Comparison of ENCODE assay signal across 22 cellular contexts in the genomic region with DNA sequence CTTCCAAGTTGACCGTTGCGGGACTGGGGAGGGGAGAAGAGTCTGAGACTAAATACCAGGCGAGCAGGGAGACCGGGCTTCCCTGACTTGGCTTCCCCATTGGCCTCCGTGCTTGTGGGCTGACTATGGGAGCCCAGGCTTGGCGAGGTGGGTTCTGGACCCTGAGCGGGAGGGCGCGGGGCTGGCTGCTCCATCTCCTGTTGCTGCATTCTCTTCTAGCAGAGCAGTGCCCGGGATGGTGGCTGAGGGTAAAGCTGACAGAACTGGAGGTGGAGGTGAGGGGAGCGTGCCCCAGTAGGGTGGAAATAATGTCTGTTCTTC. TPM values are rescaled to one million over a fixed set of nuclear protein-coding genes. Genes with fewer than 3 reads are reported as not detected.
DNase-seq lines count a peak whose midpoint lies in the region; ATAC-seq and TF ChIP-seq lines count a peak whose summit lies in the region.
"Had no signal": no experiment of that assay in that cellular context is flagged by ENCODE, and none has a peak within 500 bp of the region (broad histone marks: within the 10 kb centered on the region; RNA-seq: fewer than 3 reads in every experiment).

No MANE protein-coding gene starts in this region.

- DNase-seq in lower lobe of right lung (peak; percentile 37), C1 segment of cervical spinal cord (lab: John Stamatoyannopoulos, UW) (no peak), dedifferentiated amniotic fluid mesenchymal stem cell (ENCODE audit: extremely low spot score) (no peak), cortex of kidney (lab: John Stamatoyannopoulos, UW) (no peak), UCSD-AML1 (lab: John Stamatoyannopoulos, UW; ENCODE audit: unreplicated experiment) (no peak)
- DNase-seq in stimulated activated naive B cell treated with anti-CD40 and anti-IgM and Interleukin-4, amounts not matched to agents 10 μg/mL and 1 μg/mL and 100 μg/mL, for 72 hours = no peak
- DNase-seq: activated CD4-positive, alpha-beta T cell treated with anti-CD3 and anti-CD28 coated beads, Interleukin-2, amount 50 U/mL, for 48 hours; activated naive CD4-positive, alpha-beta T cell treated with anti-CD3 and anti-CD28 coated beads, Interleukin-2, amount 50 U/mL, for 16 hours; activated T-cell treated with anti-CD3 and anti-CD28 coated beads for 4 hours; COR-L47; NCI-H1930; NCI-H524 treated with DMSO at 0.1 percent for 48 hours; stimulated activated naive CD4-positive, alpha-beta T cell treated with Interleukin-2 at 50 U/mL for 16 hours; trophoblast cell had no signal

- H3F3A ChIP-seq in DOHH2 (ENCODE audit: control insufficient read depth, insufficient read depth) = no peaks in the 10 kb centered on the region

- no peaks in the 10 kb centered on the region for H3K9me2 ChIP-seq in DOHH2 (replicated peaks; ENCODE audit: control insufficient read depth, low read length)

- H3K4me2 ChIP-seq in DOHH2 (ENCODE audit: low read length) = peak overlapping the region; percentile 58

- H3K4me1 ChIP-seq in DOHH2 (ENCODE audit: control insufficient read depth, low read length) (peaks cover 38% of the 10 kb centered on the region), lower lobe of right lung (peaks cover 6% of the 10 kb centered on the region)

- H3K9me3 ChIP-seq in DOHH2 (ENCODE audit: control insufficient read depth, insufficient read depth, low read length) (no peaks in the 10 kb centered on the region), lower lobe of right lung (no peaks in the 10 kb centered on the region)
- H3K9me3 ChIP-seq: esophagus muscularis mucosa had no signal

- H3K36me3 Mint-ChIP-seq in brain = no peaks in the 10 kb centered on the region
- no peaks in the 10 kb centered on the region for H3K36me3 Mint-ChIP-seq in stimulated activated naive B cell treated with anti-CD40 and anti-IgM and Interleukin-4, amounts not matched to agents 10 μg/mL and 1 μg/mL and 100 μg/mL, for 72 hours

- intact Hi-C loops in lower lobe of right lung (cut with DNase I) = loop anchor here (10.0 kb wide), 1 partner anchor 121 kb away; no protein-coding TSS in a partner anchor

- peaks cover 0 to 5% (median 5%) of the 10 kb centered on the region in 5 experiments for H3K9me3 Mint-ChIP-seq in brain
- no peaks in the 10 kb centered on the region for H3K9me3 Mint-ChIP-seq in stimulated activated naive B cell treated with anti-CD40 and anti-IgM and Interleukin-4, amounts not matched to agents 10 μg/mL and 1 μg/mL and 100 μg/mL, for 72 hours

- TF ChIP-seq CTCF in DOHH2 (IDR thresholded peaks at IDR 0.05; ENCODE audit: low read depth, low read length, poor library complexity, severe bottlenecking) (no peak), brain (conservative IDR thresholded peaks at IDR 0.05) (no peak), lower lobe of right lung (IDR thresholded peaks at IDR 0.05) (no peak)

- no peak overlapping the region for H3K27ac Mint-ChIP-seq in brain
- no peak overlapping the region for H3K27ac Mint-ChIP-seq in stimulated activated naive B cell treated with anti-CD40 and anti-IgM and Interleukin-4, amounts not matched to agents 10 μg/mL and 1 μg/mL and 100 μg/mL, for 72 hours

- no peaks in the 10 kb centered on the region for H4K20me1 ChIP-seq in DOHH2 (ENCODE audit: control insufficient read depth, insufficient read depth, low read depth, low read length)

- H3K36me3 ChIP-seq in DOHH2 (ENCODE audit: control insufficient read depth, low read length) = no peaks in the 10 kb centered on the region
- H3K36me3 ChIP-seq in lower lobe of right lung = no peaks in the 10 kb centered on the region
- H3K36me3 ChIP-seq: esophagus muscularis mucosa had no signal

- peaks cover 62% of the 10 kb centered on the region for H3K27me3 Mint-ChIP-seq in brain
- peaks cover 55 to 62% of the 10 kb centered on the region in 2 donors for H3K27me3 Mint-ChIP-seq in stimulated activated naive B cell treated with anti-CD40 and anti-IgM and Interleukin-4, amounts not matched to agents 10 μg/mL and 1 μg/mL and 100 μg/mL, for 72 hours

- peaks cover 18% of the 10 kb centered on the region for H3K27me3 ChIP-seq in DOHH2 (ENCODE audit: control insufficient read depth, low read length)
- peaks cover 19% of the 10 kb centered on the region for H3K27me3 ChIP-seq in lower lobe of right lung (ENCODE audit: low read depth)

- peak overlapping the region in 3 of 5 experiments; percentile 26 to 55 (median 30) for H3K4me3 Mint-ChIP-seq in brain
- H3K4me3 Mint-ChIP-seq in stimulated activated naive B cell treated with anti-CD40 and anti-IgM and Interleukin-4, amounts not matched to agents 10 μg/mL and 1 μg/mL and 100 μg/mL, for 72 hours = peak overlapping the region; percentile 39 to 56

- H3K79me2 ChIP-seq in DOHH2 (ENCODE audit: control insufficient read depth, low read length) = no peaks in the 10 kb centered on the region

- H3K27ac ChIP-seq in DOHH2 (ENCODE audit: low read depth, low read length) = no peak overlapping the region
- no peak overlapping the region for H3K27ac ChIP-seq in lower lobe of right lung
- H3K27ac ChIP-seq: esophagus muscularis mucosa had no signal

- H3K4me3 ChIP-seq in DOHH2 (ENCODE audit: low read length) (peak overlapping the region; percentile 56), lower lobe of right lung (no peak overlapping the region)
- H3K4me3 ChIP-seq: K562 had no signal

- peaks cover 13% of the 10 kb centered on the region for H3K4me1 Mint-ChIP-seq in brain
- peaks cover 14 to 32% of the 10 kb centered on the region in 2 donors for H3K4me1 Mint-ChIP-seq in stimulated activated naive B cell treated with anti-CD40 and anti-IgM and Interleukin-4, amounts not matched to agents 10 μg/mL and 1 μg/mL and 100 μg/mL, for 72 hours

- ATAC-seq in lower lobe of right lung = no peak
- ATAC-seq in stimulated activated naive B cell treated with anti-CD40 and anti-IgM and Interleukin-4, amounts not matched to agents 10 μg/mL and 1 μg/mL and 100 μg/mL, for 72 hours (replicated peaks) = peak in 1 of 2 donors; percentile 7
- ATAC-seq: HCT116, K562 had no signal

RNA-seq across cellular contexts. Expression of a gene that starts 0.7 kb away (rescaled TPM):
- 0.66 TPM for polyA plus RNA-seq in brain (ENCODE audit: insufficient read depth, low read depth, low replicate concordance)
- total RNA-seq in lower lobe of right lung = 1.7 TPM
- total RNA-seq: dermis microvascular lymphatic vessel endothelial cell had no signal
- polyA plus RNA-seq: neural cell had no signal

RNA-seq across cellular contexts. Expression of a gene that starts 33.9 kb away (rescaled TPM):
- polyA plus RNA-seq in brain (ENCODE audit: insufficient read depth, low read depth, low replicate concordance) = 0.29 TPM
- 8.5 TPM for total RNA-seq in lower lobe of right lung
- total RNA-seq: renal cortical epithelial cell had no signal

RNA-seq across cellular contexts. Expression of a gene that starts 49.8 kb away (rescaled TPM):
- polyA plus RNA-seq in brain (ENCODE audit: insufficient read depth, low read depth, low replicate concordance) = 131 TPM
- 98.0 TPM for total RNA-seq in lower lobe of right lung
